Comparison of ENCODE assay signal across 8 cellular contexts in genomic region chr12:123983822-123984485, GRCh38. TPM values are rescaled to one million over a fixed set of nuclear protein-coding genes. Genes with fewer than 3 reads are reported as not detected.
DNase-seq lines count a peak whose midpoint lies in the region; ATAC-seq and TF ChIP-seq lines count a peak whose summit lies in the region.

No MANE protein-coding gene starts in this region.

- H3K27me3 ChIP-seq in HL-60 (ENCODE audit: insufficient read depth, poor library complexity, severe bottlenecking) = no peaks in the 10 kb centered on the region
- H3K27me3 ChIP-seq in PC-9 (ENCODE audit: insufficient read depth, low read depth) = no peaks in the 10 kb centered on the region
- H3K27me3 ChIP-seq in trophoblast cell (ENCODE audit: insufficient read depth, low read length) = no peaks in the 10 kb centered on the region

- peaks cover 11% of the 10 kb centered on the region; the same call in 1 of the 2 replicates for H3K79me2 ChIP-seq in PC-9 (ENCODE audit: low read depth)
- H3K79me2 ChIP-seq in trophoblast cell (ENCODE audit: control insufficient read depth, insufficient read depth, low read length, poor library complexity) = peaks cover 2% of the 10 kb centered on the region

- no peak overlapping the region for H3K23ac ChIP-seq in trophoblast cell (ENCODE audit: low read length)

- H3K36me3 ChIP-seq in PC-9 (ENCODE audit: low read depth) = no peaks in the 10 kb centered on the region
- peaks cover 11 to 22% of the 10 kb centered on the region in 2 experiments for H3K36me3 ChIP-seq in trophoblast cell (ENCODE audit: control insufficient read depth in 1 of 2, insufficient read depth in 2 of 2, low read length in 2 of 2)

- H3K9me2 ChIP-seq in PC-9 (ENCODE audit: insufficient read depth) = no peaks in the 10 kb centered on the region

- H3K18ac ChIP-seq in trophoblast cell (ENCODE audit: low read length) = peak overlapping the region; percentile 33

- no CpG with 5 or more reads among the region's 7 CpGs for WGBS in trophoblast cell (ENCODE audit: extremely low coverage, insufficient coverage, insufficient read length)

- no peak overlapping the region for H3K4me3 ChIP-seq in HL-60 (replicated peaks; ENCODE audit: insufficient read depth, low read length)
- H3K4me3 ChIP-seq in PC-9 = no peak overlapping the region
- H3K4me3 ChIP-seq in trophoblast cell (ENCODE audit: low read depth, low read length) = no peak overlapping the region

- no peak overlapping the region for H4K91ac ChIP-seq in trophoblast cell (ENCODE audit: low read depth, low read length)

- H4K8ac ChIP-seq in trophoblast cell (ENCODE audit: low read depth, low read length) = no peak overlapping the region

- H2AK5ac ChIP-seq in trophoblast cell (ENCODE audit: low read length) = no peak overlapping the region

- H3K9me3 ChIP-seq in PC-9 (ENCODE audit: insufficient read depth, low read depth) = no peaks in the 10 kb centered on the region
- H3K9me3 ChIP-seq in trophoblast cell (ENCODE audit: insufficient read depth, low read depth, low read length) = no peaks in the 10 kb centered on the region

- H3K27ac ChIP-seq in HL-60 (replicated peaks) (no peak overlapping the region), PC-9 (no peak overlapping the region), trophoblast cell (ENCODE audit: low read depth, low read length) (no peak overlapping the region)

- H3K4me1 ChIP-seq in PC-9 (replicated peaks; ENCODE audit: insufficient read depth) (no peaks in the 10 kb centered on the region), trophoblast cell (ENCODE audit: control insufficient read depth in 1 of 2, insufficient read depth in 2 of 2, low read length in 2 of 2) (no peaks in the 10 kb centered on the region)

- H3K79me1 ChIP-seq in trophoblast cell (ENCODE audit: low read length) = no peaks in the 10 kb centered on the region

- CTCF ChIA-PET in PC-9 (lab: Charles Lee) = no interaction called here

- H3K9ac ChIP-seq in trophoblast cell (ENCODE audit: low read length) = no peak overlapping the region

- H3K4ac ChIP-seq in trophoblast cell (ENCODE audit: low read depth, low read length) = peak overlapping the region; percentile 44

- H3K4me2 ChIP-seq in PC-9 = no peak overlapping the region
- H3K4me2 ChIP-seq in trophoblast cell (ENCODE audit: low read length) = no peak overlapping the region

- no peaks in the 10 kb centered on the region for H3F3A ChIP-seq in PC-9 (ENCODE audit: insufficient read depth, low read depth)

- no peak overlapping the region for H3K14ac ChIP-seq in trophoblast cell (ENCODE audit: low read length)

- H2BK120ac ChIP-seq in trophoblast cell (ENCODE audit: insufficient read depth, low read length, poor library complexity) = no peak overlapping the region

- ATAC-seq in GM21526 (IDR thresholded peaks at IDR 0.05; ENCODE audit: low FRiP score, unreplicated experiment) (no peak), GM19395 (IDR thresholded peaks at IDR 0.05; ENCODE audit: unreplicated experiment) (no peak)

- H4K20me1 ChIP-seq in PC-9 (ENCODE audit: insufficient read depth) = peaks cover 34% of the 10 kb centered on the region

- POLR2A ChIA-PET in PC-9 (lab: Charles Lee; ENCODE audit: unreplicated experiment) = no interaction called here

- H2BK5ac ChIP-seq in trophoblast cell (ENCODE audit: low read depth, low read length, poor library complexity) = no peak overlapping the region

- intact Hi-C loops in PC-9 (cut with micrococcal nuclease; ENCODE audit: unreplicated experiment) = loop anchor here (1.0 kb wide), 1 partner anchor 183 kb away; no protein-coding TSS in a partner anchor

- H2AFZ ChIP-seq in PC-9 (no peak overlapping the region), trophoblast cell (ENCODE audit: insufficient read depth, low read length, poor library complexity) (no peak overlapping the region)

- H4K12ac ChIP-seq in trophoblast cell (ENCODE audit: low read depth, low read length) = no peak overlapping the region

- TF ChIP-seq CTCF in HL-60 (IDR thresholded peaks at IDR 0.05; ENCODE audit: insufficient read depth, low read length) (peak; percentile 28), PC-9 (conservative IDR thresholded peaks at IDR 0.05) (peak; percentile 69)

- BruUV-seq in PC-9 (replicated peaks; lab: Mats Ljungman, UMichigan) = no TSS peak

- H2BK12ac ChIP-seq in trophoblast cell (ENCODE audit: low read length) = no peak overlapping the region

- peak; percentile 20 for DNase-seq in DMS114 treated with DMSO at 0.1 percent for 48 hours (lab: John Stamatoyannopoulos, UW; ENCODE audit: unreplicated experiment)
- peak; percentile 18 to 55 for DNase-seq in HL-60 (ENCODE audit: low read depth in 1 of 2, low spot score in 1 of 2)
- DNase-seq in PC-9 = peak; percentile 11 to 52
- peak; percentile 26 for DNase-seq in activated effector memory CD4-positive, alpha-beta T cell treated with Interleukin-2 at 50 U/mL for 16 hours
- peak; percentile 78 for DNase-seq in globus pallidus (ENCODE audit: low spot score)
- peak; percentile 54 to 70 for DNase-seq in trophoblast cell

RNA-seq across cellular contexts. Expression of gene ZNF664, which starts 10.9 kb away (rescaled TPM):
- total RNA-seq in PC-9 (2021) = 66.3 and 87.6 TPM in 2 replicates
- polyA plus RNA-seq in trophoblast cell (2013) = 58.3 and 64.7 TPM in 2 replicates

RNA-seq across cellular contexts. Expression of gene CCDC92, which starts 11.3 kb away (rescaled TPM):
- total RNA-seq in PC-9 (2021) = 24.8 and 28.0 TPM in 2 replicates
- 60.8 and 68.8 TPM in 2 replicates for polyA plus RNA-seq in trophoblast cell (2013)

Comparison
In these comparisons a context has a peak if more than half of its experiments do, and no peak if none do; other contexts are left out.
1. DNase-seq: peak in every context shown above with its lines; median percentile 78 in globus pallidus; 62 in trophoblast cell; 36 in HL-60; 32 in PC-9; 26 in activated effector memory CD4-positive, alpha-beta T cell treated with Interleukin-2 at 50 U/mL for 16 hours; 20 in DMS114 treated with DMSO at 0.1 percent for 48 hours.